1 cellular context compared by ENCODE assay signal in genomic region chr7:2777898-2778535, GRCh38.
TF ChIP-seq lines count a peak whose summit lies in the region.

No MANE protein-coding gene starts in this region.

TF ChIP-seq in GM23338, 12 proteins besides CTCF, POLR2A, EP300 and RAD21 (continued from another document):
- no peak for TF ChIP-seq ZNF462 (CRISPR knock-in tag; IDR thresholded peaks at IDR 0.05)
- TF ChIP-seq CREB1 (CRISPR knock-in tag; IDR thresholded peaks at IDR 0.05; ENCODE audit: low read depth): no peak
- TF ChIP-seq NANOG (IDR thresholded peaks at IDR 0.05; ENCODE audit: borderline replicate concordance): no peak
- TF ChIP-seq ETS1 (IDR thresholded peaks at IDR 0.05): no peak
- no peak for TF ChIP-seq ZNF331 (CRISPR knock-in tag; IDR thresholded peaks at IDR 0.05; ENCODE audit: low read depth)
- TF ChIP-seq JUNB (IDR thresholded peaks at IDR 0.05; ENCODE audit: unreplicated experiment): no peak
- no peak for TF ChIP-seq STAT1 (IDR thresholded peaks at IDR 0.05; ENCODE audit: unreplicated experiment)
- TF ChIP-seq ZNF114 (CRISPR knock-in tag; IDR thresholded peaks at IDR 0.05): no peak
